In the genomic region with DNA sequence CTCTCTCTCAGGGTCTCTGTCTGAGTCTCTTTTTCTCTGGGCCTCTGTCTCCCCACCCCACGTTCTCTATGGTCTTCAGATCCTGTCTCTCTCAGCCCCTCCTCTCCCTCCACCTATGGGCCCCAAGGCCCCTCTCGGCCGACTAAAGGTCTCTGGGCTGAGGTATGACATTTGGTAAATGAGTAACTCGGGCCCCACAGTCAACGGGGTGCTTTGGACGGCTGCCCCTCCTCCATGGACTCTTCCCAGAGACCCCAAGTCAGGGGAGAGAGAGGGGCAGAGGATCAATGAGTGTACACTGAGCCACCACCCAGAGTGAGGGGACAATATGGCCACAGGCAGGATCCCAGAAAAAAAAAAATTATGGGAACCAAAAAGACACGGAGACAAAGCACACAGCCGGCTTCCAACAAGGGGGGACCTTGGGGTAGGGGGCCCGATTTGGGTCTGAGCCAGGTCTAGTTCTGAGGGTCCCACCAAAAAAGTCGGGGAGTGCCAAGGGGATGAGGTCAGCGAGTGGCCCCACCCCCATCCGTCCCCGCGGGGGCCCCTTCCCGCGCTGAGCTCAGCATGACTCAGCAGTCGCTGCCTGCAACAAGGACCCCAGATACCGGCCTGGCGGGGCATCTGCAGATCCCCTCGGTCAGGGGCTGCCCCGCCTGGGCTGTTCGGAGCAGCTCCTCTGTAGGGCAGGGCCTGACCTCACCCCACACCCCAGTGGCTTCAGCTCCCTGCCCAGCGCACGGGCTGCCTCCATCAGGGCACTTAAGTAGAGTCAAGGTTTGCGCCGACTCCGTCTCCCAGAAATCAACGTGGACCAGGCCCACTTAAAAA, we compare ENCODE assay signal across 1 cellular context.
A peak's percentile ranks its signal among the peaks of the same experiment; 100 is the strongest.
TF ChIP-seq lines count a peak whose summit lies in the region.

No MANE protein-coding gene starts in this region.

TF ChIP-seq in HepG2, 621 proteins besides CTCF, POLR2A, EP300 and RAD21 (continued from another document and continues in another):
- TF ChIP-seq, protein P1, sequence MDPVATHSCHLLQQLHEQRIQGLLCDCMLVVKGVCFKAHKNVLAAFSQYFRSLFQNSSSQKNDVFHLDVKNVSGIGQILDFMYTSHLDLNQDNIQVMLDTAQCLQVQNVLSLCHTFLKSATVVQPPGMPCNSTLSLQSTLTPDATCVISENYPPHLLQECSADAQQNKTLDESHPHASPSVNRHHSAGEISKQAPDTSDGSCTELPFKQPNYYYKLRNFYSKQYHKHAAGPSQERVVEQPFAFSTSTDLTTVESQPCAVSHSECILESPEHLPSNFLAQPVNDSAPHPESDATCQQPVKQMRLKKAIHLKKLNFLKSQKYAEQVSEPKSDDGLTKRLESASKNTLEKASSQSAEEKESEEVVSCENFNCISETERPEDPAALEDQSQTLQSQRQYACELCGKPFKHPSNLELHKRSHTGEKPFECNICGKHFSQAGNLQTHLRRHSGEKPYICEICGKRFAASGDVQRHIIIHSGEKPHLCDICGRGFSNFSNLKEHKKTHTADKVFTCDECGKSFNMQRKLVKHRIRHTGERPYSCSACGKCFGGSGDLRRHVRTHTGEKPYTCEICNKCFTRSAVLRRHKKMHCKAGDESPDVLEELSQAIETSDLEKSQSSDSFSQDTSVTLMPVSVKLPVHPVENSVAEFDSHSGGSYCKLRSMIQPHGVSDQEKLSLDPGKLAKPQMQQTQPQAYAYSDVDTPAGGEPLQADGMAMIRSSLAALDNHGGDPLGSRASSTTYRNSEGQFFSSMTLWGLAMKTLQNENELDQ (CRISPR knock-in tag; IDR thresholded peaks at IDR 0.05; ENCODE audit: borderline replicate concordance) = no peak
- TF ChIP-seq GLI4 (CRISPR knock-in tag; IDR thresholded peaks at IDR 0.05; ENCODE audit: borderline replicate concordance) (no peak), CBX1 (IDR thresholded peaks at IDR 0.05; ENCODE audit: low read depth) (no peak), ADNP (CRISPR knock-in tag; IDR thresholded peaks at IDR 0.05) (no peak), ZNF713 (CRISPR knock-in tag; IDR thresholded peaks at IDR 0.05) (no peak), KLF16 (CRISPR knock-in tag; IDR thresholded peaks at IDR 0.05) (peak in 1 of 2 experiments; percentile 79; a peak in 2 of 4 replicates), ZNF44 (CRISPR knock-in tag; IDR thresholded peaks at IDR 0.05) (no peak), SMAD3 (CRISPR knock-in tag; IDR thresholded peaks at IDR 0.05) (peak; percentile 46; the same call in 1 of the 2 replicates), NFKBIZ (CRISPR knock-in tag; IDR thresholded peaks at IDR 0.05) (peak; percentile 55; the same call in 1 of the 2 replicates), GZF1 (CRISPR knock-in tag; IDR thresholded peaks at IDR 0.05) (no peak), ZNF121 (CRISPR knock-in tag; IDR thresholded peaks at IDR 0.05) (no peak), STAG1 (CRISPR knock-in tag; IDR thresholded peaks at IDR 0.05) (peak; percentile 9; the same call in 1 of the 2 replicates), ZNF205 (CRISPR knock-in tag; IDR thresholded peaks at IDR 0.05) (0 out of 2 replicates have a peak, but pooled peaks have one; percentile 37), ZNF724P (CRISPR knock-in tag; IDR thresholded peaks at IDR 0.05; ENCODE audit: borderline replicate concordance) (no peak), AHR (CRISPR knock-in tag; IDR thresholded peaks at IDR 0.05) (peak; percentile 70), TBX3 (IDR thresholded peaks at IDR 0.05; ENCODE audit: borderline replicate concordance) (peak; percentile 31; the same call in 1 of the 2 replicates), BCL6 (CRISPR knock-in tag; IDR thresholded peaks at IDR 0.05) (peak; percentile 41), MTF1 (CRISPR knock-in tag; IDR thresholded peaks at IDR 0.05) (no peak), ZNF329 (CRISPR knock-in tag; IDR thresholded peaks at IDR 0.05; ENCODE audit: low read depth) (no peak), ARHGAP35 (CRISPR knock-in tag; IDR thresholded peaks at IDR 0.05; ENCODE audit: borderline replicate concordance) (no peak), ZNF543 (CRISPR knock-in tag; IDR thresholded peaks at IDR 0.05) (no peak), MAFF (IDR thresholded peaks at IDR 0.05; ENCODE audit: low read depth, low read length) (peak; percentile 96), WIZ (CRISPR knock-in tag; IDR thresholded peaks at IDR 0.05) (peak; percentile 57; the same call in 1 of the 2 replicates), ZNF556 (CRISPR knock-in tag; IDR thresholded peaks at IDR 0.05; ENCODE audit: borderline replicate concordance) (peak; percentile 43; the same call in 1 of the 2 replicates), SATB2 (CRISPR knock-in tag; IDR thresholded peaks at IDR 0.05) (no peak), ATM (IDR thresholded peaks at IDR 0.05; ENCODE audit: borderline replicate concordance) (no peak), ZNF672 (CRISPR knock-in tag; IDR thresholded peaks at IDR 0.05) (no peak), ZNF552 (CRISPR knock-in tag; IDR thresholded peaks at IDR 0.05; ENCODE audit: borderline replicate concordance) (no peak; the same call in 1 of the 2 replicates), FOSL2 (CRISPR knock-in tag; IDR thresholded peaks at IDR 0.05) (peak; percentile 92), FOXC1 (CRISPR knock-in tag; IDR thresholded peaks at IDR 0.05; ENCODE audit: borderline replicate concordance) (no peak; the same call in 1 of the 2 replicates), ZNF460 (CRISPR knock-in tag; IDR thresholded peaks at IDR 0.05; ENCODE audit: borderline replicate concordance) (no peak), RARG (CRISPR knock-in tag; IDR thresholded peaks at IDR 0.05; ENCODE audit: low read depth) (no peak), ZC3H13 (CRISPR knock-in tag; IDR thresholded peaks at IDR 0.05) (peak; percentile 74), KAT7 (CRISPR knock-in tag; IDR thresholded peaks at IDR 0.05; ENCODE audit: borderline replicate concordance) (no peak; the same call in 1 of the 2 replicates), ZNF335 (CRISPR knock-in tag; IDR thresholded peaks at IDR 0.05) (peak; percentile 74; the same call in 1 of the 2 replicates), MLLT10 (CRISPR knock-in tag; IDR thresholded peaks at IDR 0.05) (no peak), ZNF773 (CRISPR knock-in tag; IDR thresholded peaks at IDR 0.05; ENCODE audit: borderline replicate concordance) (no peak)
- TF ChIP-seq, protein P2, sequence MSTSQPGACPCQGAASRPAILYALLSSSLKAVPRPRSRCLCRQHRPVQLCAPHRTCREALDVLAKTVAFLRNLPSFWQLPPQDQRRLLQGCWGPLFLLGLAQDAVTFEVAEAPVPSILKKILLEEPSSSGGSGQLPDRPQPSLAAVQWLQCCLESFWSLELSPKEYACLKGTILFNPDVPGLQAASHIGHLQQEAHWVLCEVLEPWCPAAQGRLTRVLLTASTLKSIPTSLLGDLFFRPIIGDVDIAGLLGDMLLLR (CRISPR knock-in tag; IDR thresholded peaks at IDR 0.05) = no peak
- TF ChIP-seq, protein P3, sequence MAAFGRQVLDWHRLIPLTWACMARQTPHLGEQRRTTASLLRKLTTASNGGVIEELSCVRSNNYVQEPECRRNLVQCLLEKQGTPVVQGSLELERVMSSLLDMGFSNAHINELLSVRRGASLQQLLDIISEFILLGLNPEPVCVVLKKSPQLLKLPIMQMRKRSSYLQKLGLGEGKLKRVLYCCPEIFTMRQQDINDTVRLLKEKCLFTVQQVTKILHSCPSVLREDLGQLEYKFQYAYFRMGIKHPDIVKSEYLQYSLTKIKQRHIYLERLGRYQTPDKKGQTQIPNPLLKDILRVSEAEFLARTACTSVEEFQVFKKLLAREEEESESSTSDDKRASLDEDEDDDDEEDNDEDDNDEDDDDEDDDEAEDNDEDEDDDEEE (CRISPR knock-in tag; IDR thresholded peaks at IDR 0.05) = no peak
- TF ChIP-seq, protein P4, sequence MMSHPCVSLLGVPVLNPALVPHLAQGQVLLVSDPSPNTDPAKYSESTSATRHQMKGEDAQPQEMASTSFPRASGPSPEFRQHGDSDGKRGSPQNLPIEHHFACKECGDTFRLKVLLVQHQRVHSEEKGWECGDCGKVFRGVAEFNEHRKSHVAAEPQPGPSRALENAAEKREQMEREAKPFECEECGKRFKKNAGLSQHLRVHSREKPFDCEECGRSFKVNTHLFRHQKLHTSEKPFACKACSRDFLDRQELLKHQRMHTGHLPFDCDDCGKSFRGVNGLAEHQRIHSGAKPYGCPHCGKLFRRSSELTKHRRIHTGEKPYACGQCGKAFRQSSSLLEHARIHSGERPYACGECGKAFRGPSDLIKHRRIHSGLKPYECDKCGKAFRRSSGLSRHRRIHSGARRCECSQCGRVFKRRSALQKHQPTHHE (CRISPR knock-in tag; IDR thresholded peaks at IDR 0.05; ENCODE audit: borderline replicate concordance) = no peak
- TF ChIP-seq, protein P5, sequence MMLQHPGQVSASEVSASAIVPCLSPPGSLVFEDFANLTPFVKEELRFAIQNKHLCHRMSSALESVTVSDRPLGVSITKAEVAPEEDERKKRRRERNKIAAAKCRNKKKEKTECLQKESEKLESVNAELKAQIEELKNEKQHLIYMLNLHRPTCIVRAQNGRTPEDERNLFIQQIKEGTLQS (CRISPR knock-in tag; IDR thresholded peaks at IDR 0.05) = peak; percentile 99
- TF ChIP-seq, protein P6, sequence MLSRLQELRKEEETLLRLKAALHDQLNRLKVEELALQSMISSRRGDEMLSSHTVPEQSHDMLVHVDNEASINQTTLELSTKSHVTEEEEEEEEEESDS (CRISPR knock-in tag; IDR thresholded peaks at IDR 0.05; ENCODE audit: borderline replicate concordance) = peak; percentile 88; the same call in 1 of the 2 replicates
- TF ChIP-seq, protein P7, sequence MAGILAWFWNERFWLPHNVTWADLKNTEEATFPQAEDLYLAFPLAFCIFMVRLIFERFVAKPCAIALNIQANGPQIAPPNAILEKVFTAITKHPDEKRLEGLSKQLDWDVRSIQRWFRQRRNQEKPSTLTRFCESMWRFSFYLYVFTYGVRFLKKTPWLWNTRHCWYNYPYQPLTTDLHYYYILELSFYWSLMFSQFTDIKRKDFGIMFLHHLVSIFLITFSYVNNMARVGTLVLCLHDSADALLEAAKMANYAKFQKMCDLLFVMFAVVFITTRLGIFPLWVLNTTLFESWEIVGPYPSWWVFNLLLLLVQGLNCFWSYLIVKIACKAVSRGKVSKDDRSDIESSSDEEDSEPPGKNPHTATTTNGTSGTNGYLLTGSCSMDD (CRISPR knock-in tag; IDR thresholded peaks at IDR 0.05) = no peak
- TF ChIP-seq, protein P8, sequence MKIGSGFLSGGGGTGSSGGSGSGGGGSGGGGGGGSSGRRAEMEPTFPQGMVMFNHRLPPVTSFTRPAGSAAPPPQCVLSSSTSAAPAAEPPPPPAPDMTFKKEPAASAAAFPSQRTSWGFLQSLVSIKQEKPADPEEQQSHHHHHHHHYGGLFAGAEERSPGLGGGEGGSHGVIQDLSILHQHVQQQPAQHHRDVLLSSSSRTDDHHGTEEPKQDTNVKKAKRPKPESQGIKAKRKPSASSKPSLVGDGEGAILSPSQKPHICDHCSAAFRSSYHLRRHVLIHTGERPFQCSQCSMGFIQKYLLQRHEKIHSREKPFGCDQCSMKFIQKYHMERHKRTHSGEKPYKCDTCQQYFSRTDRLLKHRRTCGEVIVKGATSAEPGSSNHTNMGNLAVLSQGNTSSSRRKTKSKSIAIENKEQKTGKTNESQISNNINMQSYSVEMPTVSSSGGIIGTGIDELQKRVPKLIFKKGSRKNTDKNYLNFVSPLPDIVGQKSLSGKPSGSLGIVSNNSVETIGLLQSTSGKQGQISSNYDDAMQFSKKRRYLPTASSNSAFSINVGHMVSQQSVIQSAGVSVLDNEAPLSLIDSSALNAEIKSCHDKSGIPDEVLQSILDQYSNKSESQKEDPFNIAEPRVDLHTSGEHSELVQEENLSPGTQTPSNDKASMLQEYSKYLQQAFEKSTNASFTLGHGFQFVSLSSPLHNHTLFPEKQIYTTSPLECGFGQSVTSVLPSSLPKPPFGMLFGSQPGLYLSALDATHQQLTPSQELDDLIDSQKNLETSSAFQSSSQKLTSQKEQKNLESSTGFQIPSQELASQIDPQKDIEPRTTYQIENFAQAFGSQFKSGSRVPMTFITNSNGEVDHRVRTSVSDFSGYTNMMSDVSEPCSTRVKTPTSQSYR (CRISPR knock-in tag; IDR thresholded peaks at IDR 0.05; ENCODE audit: borderline replicate concordance) = peak; percentile 92
- TF ChIP-seq, protein P9, sequence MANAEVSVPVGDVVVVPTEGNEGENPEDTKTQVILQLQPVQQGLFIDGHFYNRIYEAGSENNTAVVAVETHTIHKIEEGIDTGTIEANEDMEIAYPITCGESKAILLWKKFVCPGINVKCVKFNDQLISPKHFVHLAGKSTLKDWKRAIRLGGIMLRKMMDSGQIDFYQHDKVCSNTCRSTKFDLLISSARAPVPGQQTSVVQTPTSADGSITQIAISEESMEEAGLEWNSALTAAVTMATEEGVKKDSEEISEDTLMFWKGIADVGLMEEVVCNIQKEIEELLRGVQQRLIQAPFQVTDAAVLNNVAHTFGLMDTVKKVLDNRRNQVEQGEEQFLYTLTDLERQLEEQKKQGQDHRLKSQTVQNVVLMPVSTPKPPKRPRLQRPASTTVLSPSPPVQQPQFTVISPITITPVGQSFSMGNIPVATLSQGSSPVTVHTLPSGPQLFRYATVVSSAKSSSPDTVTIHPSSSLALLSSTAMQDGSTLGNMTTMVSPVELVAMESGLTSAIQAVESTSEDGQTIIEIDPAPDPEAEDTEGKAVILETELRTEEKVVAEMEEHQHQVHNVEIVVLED (CRISPR knock-in tag; IDR thresholded peaks at IDR 0.05; ENCODE audit: borderline replicate concordance) = peak; percentile 10; the same call in 1 of the 2 replicates
- TF ChIP-seq, protein P10, sequence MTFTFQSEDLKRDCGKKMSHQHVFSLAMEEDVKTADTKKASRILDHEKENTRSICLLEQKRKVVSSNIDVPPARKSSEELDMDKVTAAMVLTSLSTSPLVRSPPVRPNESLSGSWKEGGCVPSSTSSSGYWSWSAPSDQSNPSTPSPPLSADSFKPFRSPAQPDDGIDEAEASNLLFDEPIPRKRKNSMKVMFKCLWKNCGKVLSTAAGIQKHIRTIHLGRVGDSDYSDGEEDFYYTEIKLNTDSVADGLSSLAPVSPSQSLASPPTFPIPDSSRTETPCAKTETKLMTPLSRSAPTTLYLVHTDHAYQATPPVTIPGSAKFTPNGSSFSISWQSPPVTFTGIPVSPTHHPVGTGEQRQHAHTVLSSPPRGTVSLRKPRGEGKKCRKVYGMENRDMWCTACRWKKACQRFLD (CRISPR knock-in tag; IDR thresholded peaks at IDR 0.05; ENCODE audit: borderline replicate concordance) = no peak
- TF ChIP-seq, protein P11, sequence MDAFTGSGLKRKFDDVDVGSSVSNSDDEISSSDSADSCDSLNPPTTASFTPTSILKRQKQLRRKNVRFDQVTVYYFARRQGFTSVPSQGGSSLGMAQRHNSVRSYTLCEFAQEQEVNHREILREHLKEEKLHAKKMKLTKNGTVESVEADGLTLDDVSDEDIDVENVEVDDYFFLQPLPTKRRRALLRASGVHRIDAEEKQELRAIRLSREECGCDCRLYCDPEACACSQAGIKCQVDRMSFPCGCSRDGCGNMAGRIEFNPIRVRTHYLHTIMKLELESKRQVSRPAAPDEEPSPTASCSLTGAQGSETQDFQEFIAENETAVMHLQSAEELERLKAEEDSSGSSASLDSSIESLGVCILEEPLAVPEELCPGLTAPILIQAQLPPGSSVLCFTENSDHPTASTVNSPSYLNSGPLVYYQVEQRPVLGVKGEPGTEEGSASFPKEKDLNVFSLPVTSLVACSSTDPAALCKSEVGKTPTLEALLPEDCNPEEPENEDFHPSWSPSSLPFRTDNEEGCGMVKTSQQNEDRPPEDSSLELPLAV (CRISPR knock-in tag; conservative IDR thresholded peaks at IDR 0.05; ENCODE audit: low read depth) = no peak
